8 cellular contexts compared by ENCODE assay signal in genomic region chr6:134304381-134304780, GRCh38. TPM values are rescaled to one million over a fixed set of nuclear protein-coding genes. Genes with fewer than 3 reads are reported as not detected.
A peak's percentile ranks its signal among the peaks of the same experiment; 100 is the strongest.
DNase-seq lines count a peak whose midpoint lies in the region; ATAC-seq and TF ChIP-seq lines count a peak whose summit lies in the region.
"Not testable (repeated sequence)": the region's sequence is repeated elsewhere in the genome, so short reads cannot be mapped to it uniquely, and the experiment has no call there.

No MANE protein-coding gene starts in this region.

- DNase-seq in CD4-positive, CD25-positive, alpha-beta regulatory T cell; T-helper 17 cell; activated naive CD8-positive, alpha-beta T cell treated with anti-CD3 and anti-CD28 coated beads, Interleukin-2, amount 10 ng/mL, durations not matched to agents 7 days and 5 days; caudate nucleus (lab: John Stamatoyannopoulos, UW); left lung: not testable (repeated sequence)
- peak; percentile 51 for DNase-seq in fibroblast of pulmonary artery (ENCODE audit: low read depth)
- peak; percentile 63 for DNase-seq in testis

- H3K4me1 Mint-ChIP-seq in CD4-positive, CD25-positive, alpha-beta regulatory T cell: peaks cover 0 to 16% (median 8%) of the 10 kb centered on the region in 4 donors
- not testable (repeated sequence) for H3K4me1 Mint-ChIP-seq in T-helper 17 cell
- H3K4me1 Mint-ChIP-seq in activated naive CD8-positive, alpha-beta T cell treated with anti-CD3 and anti-CD28 coated beads, Interleukin-2, amount 10 ng/mL, durations not matched to agents 7 days and 5 days: peaks cover 16% of the 10 kb centered on the region

- not testable (repeated sequence) for H3K9ac ChIP-seq in parathyroid adenoma

- not testable (repeated sequence) for TF ChIP-seq CTCF in fibroblast of pulmonary artery (IDR thresholded peaks at IDR 0.05; ENCODE audit: low read length, missing control alignments); left lung (IDR thresholded peaks at IDR 0.05); parathyroid adenoma (IDR thresholded peaks at IDR 0.05); testis (IDR thresholded peaks at IDR 0.05)

- not testable (repeated sequence) for ATAC-seq in CD4-positive, CD25-positive, alpha-beta regulatory T cell (ENCODE audit: low read depth in 2 of 2); T-helper 17 cell; activated naive CD8-positive, alpha-beta T cell treated with anti-CD3 and anti-CD28 coated beads, Interleukin-2, amount 10 ng/mL, durations not matched to agents 7 days and 5 days (ENCODE audit: low read depth)
- peak; percentile 52 for ATAC-seq in left lung

- H3K36me3 ChIP-seq in CD4-positive, CD25-positive, alpha-beta regulatory T cell (ENCODE audit: control insufficient read depth, insufficient read depth, low read length); left lung; parathyroid adenoma (ENCODE audit: control insufficient read depth, insufficient read depth, low read length); testis (ENCODE audit: low read depth, missing control alignments): not testable (repeated sequence)

- H3K27me3 Mint-ChIP-seq in CD4-positive, CD25-positive, alpha-beta regulatory T cell; T-helper 17 cell; activated naive CD8-positive, alpha-beta T cell treated with anti-CD3 and anti-CD28 coated beads, Interleukin-2, amount 10 ng/mL, durations not matched to agents 7 days and 5 days: not testable (repeated sequence)

- H3K27ac Mint-ChIP-seq in CD4-positive, CD25-positive, alpha-beta regulatory T cell: peak overlapping the region in 2 of 3 donors; percentile 35 to 84
- H3K27ac Mint-ChIP-seq in T-helper 17 cell: peak overlapping the region; percentile 27
- peak overlapping the region; percentile 72 for H3K27ac Mint-ChIP-seq in activated naive CD8-positive, alpha-beta T cell treated with anti-CD3 and anti-CD28 coated beads, Interleukin-2, amount 10 ng/mL, durations not matched to agents 7 days and 5 days

- peak overlapping the region; percentile 50 for H3K4me2 ChIP-seq in parathyroid adenoma (ENCODE audit: low read length)

- H3K27ac ChIP-seq in CD4-positive, CD25-positive, alpha-beta regulatory T cell (ENCODE audit: insufficient read depth, low read length, poor library complexity, severe bottlenecking); left lung: not testable (repeated sequence)
- peak overlapping the region; percentile 60 for H3K27ac ChIP-seq in caudate nucleus (ENCODE audit: low read depth, low read length)
- peak overlapping the region; percentile 77 for H3K27ac ChIP-seq in parathyroid adenoma
- H3K27ac ChIP-seq in testis: peak overlapping the region; percentile 72 to 80

- not testable (repeated sequence) for H3K4me3 Mint-ChIP-seq in CD4-positive, CD25-positive, alpha-beta regulatory T cell; T-helper 17 cell; activated naive CD8-positive, alpha-beta T cell treated with anti-CD3 and anti-CD28 coated beads, Interleukin-2, amount 10 ng/mL, durations not matched to agents 7 days and 5 days

- intact Hi-C loops in left lung (cut with DNase I); testis (cut with DNase I; ENCODE audit: low total_unique reads): not testable (repeated sequence)

- TF ChIP-seq POLR2A in testis (IDR thresholded peaks at IDR 0.05): not testable (repeated sequence)

- not testable (repeated sequence) for H3K4me1 ChIP-seq in CD4-positive, CD25-positive, alpha-beta regulatory T cell (ENCODE audit: control insufficient read depth, insufficient read depth, low read length, poor library complexity, severe bottlenecking); left lung
- peaks cover 37% of the 10 kb centered on the region for H3K4me1 ChIP-seq in parathyroid adenoma
- peaks cover 31% of the 10 kb centered on the region for H3K4me1 ChIP-seq in testis

- H3K4me3 ChIP-seq in CD4-positive, CD25-positive, alpha-beta regulatory T cell (ENCODE audit: low read depth, low read length); fibroblast of pulmonary artery (replicated peaks; ENCODE audit: low read depth, low read length); left lung; testis: not testable (repeated sequence)
- H3K4me3 ChIP-seq in parathyroid adenoma (ENCODE audit: low read depth, low read length): peak overlapping the region; percentile 26

- peak overlapping the region; percentile 56 for H2AFZ ChIP-seq in parathyroid adenoma

- H3K79me2 ChIP-seq in parathyroid adenoma: peaks cover 79% of the 10 kb centered on the region

- H3K9me3 Mint-ChIP-seq in CD4-positive, CD25-positive, alpha-beta regulatory T cell; activated naive CD8-positive, alpha-beta T cell treated with anti-CD3 and anti-CD28 coated beads, Interleukin-2, amount 10 ng/mL, durations not matched to agents 7 days and 5 days: not testable (repeated sequence)

- H3K9me3 ChIP-seq in CD4-positive, CD25-positive, alpha-beta regulatory T cell (ENCODE audit: control insufficient read depth in 2 of 2, low read length in 2 of 2); T-helper 17 cell (ENCODE audit: control insufficient read depth, low read length, poor library complexity, severe bottlenecking); left lung; parathyroid adenoma (ENCODE audit: control insufficient read depth, low read length); testis: not testable (repeated sequence)

- POLR2A ChIA-PET in activated naive CD8-positive, alpha-beta T cell treated with anti-CD3 and anti-CD28 coated beads, Interleukin-2, amount 10 ng/mL, durations not matched to agents 7 days and 5 days (lab: Charles Lee): not testable (repeated sequence)

- 51 to 53% methylated on average over 6 of the region's 6 CpGs for WGBS in testis, 2 donors

- not testable (repeated sequence) for H3K27me3 ChIP-seq in CD4-positive, CD25-positive, alpha-beta regulatory T cell (ENCODE audit: control insufficient read depth, insufficient read depth, low read length); left lung; parathyroid adenoma (ENCODE audit: control insufficient read depth, insufficient read depth, low read length); testis

- H3K36me3 Mint-ChIP-seq in CD4-positive, CD25-positive, alpha-beta regulatory T cell; T-helper 17 cell (ENCODE audit: low read depth); activated naive CD8-positive, alpha-beta T cell treated with anti-CD3 and anti-CD28 coated beads, Interleukin-2, amount 10 ng/mL, durations not matched to agents 7 days and 5 days: not testable (repeated sequence)

RNA-seq across cellular contexts. Expression of gene SGK1, which starts 13.5 kb away (rescaled TPM):
- 193 TPM for total RNA-seq in CD4-positive, CD25-positive, alpha-beta regulatory T cell
- 1 to 10 TPM; 3.6 to 8.6 (median 4.0) TPM for polyA plus RNA-seq in CD4-positive, CD25-positive, alpha-beta regulatory T cell
- total RNA-seq in T-helper 17 cell (100 to 1,000 TPM; 103 to 132 TPM), left lung (100 to 1,000 TPM; 154 to 236 TPM), testis (100 to 1,000 TPM; 154 to 208 TPM)
- total RNA-seq in activated naive CD8-positive, alpha-beta T cell treated with anti-CD3 and anti-CD28 coated beads, Interleukin-2, amount 10 ng/mL, durations not matched to agents 7 days and 5 days: 10 to 100 TPM; 31.5 to 35.1 TPM
- polyA plus RNA-seq in testis (ENCODE audit: insufficient read depth, low read depth, low replicate concordance): 91.3 TPM
